In the genomic region with DNA sequence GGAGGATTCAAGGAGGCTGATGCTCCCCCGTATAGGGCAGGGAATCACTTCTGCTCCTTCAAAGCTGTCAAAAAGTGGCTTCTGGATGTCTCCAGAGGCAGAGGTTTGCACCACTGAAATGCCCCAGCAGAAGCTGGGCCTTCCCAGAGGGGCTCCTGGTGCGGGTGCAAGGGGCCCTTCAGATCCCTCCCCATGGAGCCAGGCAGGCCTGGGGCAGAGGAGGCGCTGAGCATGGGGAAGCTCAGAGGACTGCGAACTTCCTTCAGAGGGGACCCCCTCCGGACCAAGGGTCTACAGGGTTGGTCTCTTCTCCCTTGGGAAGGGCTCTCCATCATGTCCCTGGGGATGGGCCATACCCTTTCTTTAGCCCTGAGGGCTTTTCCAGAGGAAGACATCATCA, we compare ENCODE assay signal across 29 cellular contexts.
"Had no signal": no experiment of that assay in that cellular context is flagged by ENCODE, and none has a peak within 500 bp of the region (broad histone marks: within the 10 kb centered on the region; RNA-seq: fewer than 3 reads in every experiment).

No MANE protein-coding gene starts in this region.

- H3K4me3 ChIP-seq: adrenal gland, body of pancreas, colonic mucosa, esophagus squamous epithelium, gastroesophageal sphincter, heart right ventricle had no signal

- H3K36me3 ChIP-seq: adrenal gland, colonic mucosa, esophagus squamous epithelium, gastroesophageal sphincter, heart right ventricle had no signal

- DNase-seq: activated CD4-positive, alpha-beta memory T cell treated with anti-CD3 and anti-CD28 coated beads for 36 hours; activated CD4-positive, alpha-beta T cell treated with anti-CD3 and anti-CD28 coated beads for 36 hours; activated CD4-positive, alpha-beta T cell treated with anti-CD3 and anti-CD28 coated beads, Interleukin-2, amount 10 ng/mL, durations not matched to agents 24 days and 14 days; activated CD4-positive, CD25-positive, alpha-beta regulatory T cell; activated CD4-positive, CD25-positive, alpha-beta regulatory T cell treated with anti-CD3 and anti-CD28 coated beads, Interleukin-2, amount 50 U/mL, for 72 hours; activated CD8-positive, alpha-beta memory T cell treated with anti-CD3 and anti-CD28 coated beads, Interleukin-2, amount 10 ng/mL, durations not matched to agents 7 days and 5 days; activated CD8-positive, alpha-beta memory T cell treated with anti-CD3 and anti-CD28 coated beads, Interleukin-2, amount 50 U/mL, for 4 hours; activated CD8-positive, alpha-beta T cell treated with anti-CD3 and anti-CD28 coated beads, Interleukin-2, amount 10 ng/mL, durations not matched to agents 7 days and 5 days; activated naive CD4-positive, alpha-beta T cell treated with anti-CD3 and anti-CD28 coated beads for 36 hours; activated naive CD8-positive, alpha-beta T cell treated with anti-CD3 and anti-CD28 coated beads for 36 hours; activated naive CD8-positive, alpha-beta T cell treated with anti-CD3 and anti-CD28 coated beads, Interleukin-2, amount 50 U/mL, for 24 hours; activated T-cell treated with anti-CD3 and anti-CD28 coated beads, Interleukin-2, amount 50 U/mL, for 1 hour; activated T-cell treated with anti-CD3 and anti-CD28 coated beads, Interleukin-2, amount 50 U/mL, for 48 hours; adrenal gland; amygdala; aorta; body of pancreas; central memory CD4-positive, alpha-beta T cell; cerebellar nuclear complex; colonic mucosa; effector CD8-positive, alpha-beta T cell; esophagus squamous epithelium; foreskin melanocyte; heart right ventricle; T-helper 1 cell; T-helper 17 cell; T1000 had no signal

- ATAC-seq: activated CD4-positive, alpha-beta T cell treated with anti-CD3 and anti-CD28 coated beads for 36 hours; activated CD8-positive, alpha-beta memory T cell treated with anti-CD3 and anti-CD28 coated beads, Interleukin-2, amount 10 ng/mL, durations not matched to agents 7 days and 5 days; activated CD8-positive, alpha-beta T cell treated with anti-CD3 and anti-CD28 coated beads, Interleukin-2, amount 10 ng/mL, durations not matched to agents 7 days and 5 days; activated naive CD8-positive, alpha-beta T cell treated with anti-CD3 and anti-CD28 coated beads, Interleukin-2, amount 50 U/mL, for 24 hours; body of pancreas; gastroesophageal sphincter; heart right ventricle; T-helper 17 cell had no signal

- H3K4me1 ChIP-seq: adrenal gland, body of pancreas, colonic mucosa, esophagus squamous epithelium, gastroesophageal sphincter had no signal

- H3K27me3 ChIP-seq: adrenal gland, body of pancreas, colonic mucosa, esophagus squamous epithelium, gastroesophageal sphincter, heart right ventricle had no signal

- H3K9me3 ChIP-seq: adrenal gland, body of pancreas, colonic mucosa, esophagus squamous epithelium, gastroesophageal sphincter, heart right ventricle had no signal

- H3K27ac ChIP-seq: adrenal gland, body of pancreas, colonic mucosa, epithelial cell of prostate, esophagus squamous epithelium, gastroesophageal sphincter, heart right ventricle had no signal
